20 cellular contexts compared by ENCODE assay signal in genomic region chr4:102599887-102600286, GRCh38.
A peak's percentile ranks its signal among the peaks of the same experiment; 100 is the strongest.
DNase-seq lines count a peak whose midpoint lies in the region; ATAC-seq and TF ChIP-seq lines count a peak whose summit lies in the region.
"Had no signal": no experiment of that assay in that cellular context is flagged by ENCODE, and none has a peak within 500 bp of the region (broad histone marks: within the 10 kb centered on the region; RNA-seq: fewer than 3 reads in every experiment).

No MANE protein-coding gene starts in this region.

- H3K27me3 Mint-ChIP-seq in MCF 10A (ENCODE audit: insufficient read depth, unreplicated experiment): no peaks in the 10 kb centered on the region
- H3K27me3 Mint-ChIP-seq in activated naive CD8-positive, alpha-beta T cell treated with anti-CD3 and anti-CD28 coated beads for 36 hours: no peaks in the 10 kb centered on the region
- no peaks in the 10 kb centered on the region for H3K27me3 Mint-ChIP-seq in stimulated activated memory B cell treated with anti-CD40 and anti-IgM and Interleukin-4, amounts not matched to agents 10 μg/mL and 1 μg/mL and 100 μg/mL, for 72 hours

- no peak overlapping the region for H3K4me3 ChIP-seq in breast epithelium
- H3K4me3 ChIP-seq: esophagus muscularis mucosa, tibial nerve had no signal

- no peaks in the 10 kb centered on the region for H3K4me1 ChIP-seq in breast epithelium
- H3K4me1 ChIP-seq: tibial nerve had no signal

- no peaks in the 10 kb centered on the region for H3K27me3 ChIP-seq in breast epithelium
- H3K27me3 ChIP-seq: esophagus muscularis mucosa, tibial nerve had no signal

- H3K27ac Mint-ChIP-seq in MCF 10A (ENCODE audit: low read depth, unreplicated experiment): peak overlapping the region; percentile 23
- peak overlapping the region; percentile 73 for H3K27ac Mint-ChIP-seq in activated naive CD8-positive, alpha-beta T cell treated with anti-CD3 and anti-CD28 coated beads for 36 hours
- H3K27ac Mint-ChIP-seq in stimulated activated memory B cell treated with anti-CD40 and anti-IgM and Interleukin-4, amounts not matched to agents 10 μg/mL and 1 μg/mL and 100 μg/mL, for 72 hours: peak overlapping the region; percentile 94

- no peak overlapping the region for H3K27ac ChIP-seq in breast epithelium
- H3K27ac ChIP-seq: esophagus muscularis mucosa, HL-60, tibial nerve had no signal

- POLR2A ChIA-PET in MCF 10A (lab: Yijun Ruan, JAX): interaction anchor here (0.6 to 1.5 kb wide), 10 partner anchors 32 to 411 kb away, joined by 3 to 10 read pairs (median 4); partner anchors contain the start of gene UBE2D3

- CTCF ChIA-PET in MCF 10A (lab: Yijun Ruan, JAX): interaction anchor here (0.7 to 1.6 kb wide), 8 partner anchors 9 to 495 kb away, joined by 3 to 5 read pairs (median 4); no protein-coding TSS in a partner anchor

- TF ChIP-seq CTCF in MCF 10A (IDR thresholded peaks at IDR 0.05; ENCODE audit: unreplicated experiment) (no peak), breast epithelium (IDR thresholded peaks at IDR 0.05) (no peak)

- H3K4me1 Mint-ChIP-seq in MCF 10A (ENCODE audit: insufficient read depth, unreplicated experiment): peaks cover 16% of the 10 kb centered on the region
- H3K4me1 Mint-ChIP-seq in activated naive CD8-positive, alpha-beta T cell treated with anti-CD3 and anti-CD28 coated beads for 36 hours: peaks cover 70% of the 10 kb centered on the region
- peaks cover 37% of the 10 kb centered on the region for H3K4me1 Mint-ChIP-seq in stimulated activated memory B cell treated with anti-CD40 and anti-IgM and Interleukin-4, amounts not matched to agents 10 μg/mL and 1 μg/mL and 100 μg/mL, for 72 hours
- H3K4me1 Mint-ChIP-seq: CD14-positive monocyte had no signal

- intact Hi-C loops in MCF 10A (cut with micrococcal nuclease): no loop called here
- intact Hi-C loops in breast epithelium (cut with DNase I; ENCODE audit: low total_unique reads): no loop called here
- intact Hi-C loops in sciatic nerve (cut with DNase I): no loop called here

- H3K36me3 ChIP-seq in breast epithelium: peaks cover 3% of the 10 kb centered on the region

- no peak overlapping the region for H3K4me3 Mint-ChIP-seq in MCF 10A (ENCODE audit: unreplicated experiment)
- no peak overlapping the region for H3K4me3 Mint-ChIP-seq in activated naive CD8-positive, alpha-beta T cell treated with anti-CD3 and anti-CD28 coated beads for 36 hours
- no peak overlapping the region for H3K4me3 Mint-ChIP-seq in stimulated activated memory B cell treated with anti-CD40 and anti-IgM and Interleukin-4, amounts not matched to agents 10 μg/mL and 1 μg/mL and 100 μg/mL, for 72 hours
- H3K4me3 Mint-ChIP-seq: activated T-cell treated with anti-CD3 and anti-CD28 coated beads, Interleukin-2, amount 50 U/mL, for 4 hours; CD14-positive monocyte had no signal

- ATAC-seq in stimulated activated memory B cell treated with anti-CD40 and anti-IgM and Interleukin-4, amounts not matched to agents 10 μg/mL and 1 μg/mL and 100 μg/mL, for 72 hours: no peak
- no peak for ATAC-seq in sciatic nerve
- no peak for ATAC-seq in HG02981 (IDR thresholded peaks at IDR 0.05; ENCODE audit: unreplicated experiment)

- no TSS peak for BruUV-seq in MCF 10A (replicated peaks; lab: Mats Ljungman, UMichigan)

- no peaks in the 10 kb centered on the region for H3K9me3 Mint-ChIP-seq in MCF 10A (ENCODE audit: unreplicated experiment)
- no peaks in the 10 kb centered on the region for H3K9me3 Mint-ChIP-seq in activated naive CD8-positive, alpha-beta T cell treated with anti-CD3 and anti-CD28 coated beads for 36 hours
- H3K9me3 Mint-ChIP-seq in stimulated activated memory B cell treated with anti-CD40 and anti-IgM and Interleukin-4, amounts not matched to agents 10 μg/mL and 1 μg/mL and 100 μg/mL, for 72 hours: no peaks in the 10 kb centered on the region
- H3K9me3 Mint-ChIP-seq: activated T-cell treated with anti-CD3 and anti-CD28 coated beads, Interleukin-2, amount 50 U/mL, for 4 hours; CD14-positive monocyte had no signal

- DNase-seq in MCF 10A (ENCODE audit: unreplicated experiment): peak; percentile 20
- DNase-seq in breast epithelium (ENCODE audit: low spot score in 2 of 2): no peak
- no peak for DNase-seq in activated naive CD8-positive, alpha-beta T cell treated with anti-CD3 and anti-CD28 coated beads for 36 hours
- DNase-seq in iris pigment epithelial cell (ENCODE audit: low read depth): peak; percentile 76
- no peak for DNase-seq in sciatic nerve (ENCODE audit: low spot score)
- DNase-seq in NK-92 treated with Interleukin-12 subunit alpha and Interleukin-12 subunit beta, amount 100 ng/mL, for 24 hours (lab: John Stamatoyannopoulos, UW): no peak
- DNase-seq: activated T-cell treated with anti-CD3 and anti-CD28 coated beads, Interleukin-2, amount 50 U/mL, for 4 hours; amniotic stem cell; IMR-90; NCI-H1436; posterior cingulate gyrus; SHP77; stimulated activated naive CD4-positive, alpha-beta T cell; SW 1271 had no signal

- H3K36me3 Mint-ChIP-seq in MCF 10A (ENCODE audit: insufficient read depth, unreplicated experiment): peaks cover 93% of the 10 kb centered on the region
- H3K36me3 Mint-ChIP-seq in activated naive CD8-positive, alpha-beta T cell treated with anti-CD3 and anti-CD28 coated beads for 36 hours: peaks cover 78% of the 10 kb centered on the region
- H3K36me3 Mint-ChIP-seq in stimulated activated memory B cell treated with anti-CD40 and anti-IgM and Interleukin-4, amounts not matched to agents 10 μg/mL and 1 μg/mL and 100 μg/mL, for 72 hours: peaks cover 81% of the 10 kb centered on the region

- no peak for TF ChIP-seq POLR2A in breast epithelium (IDR thresholded peaks at IDR 0.05)

- H3K9me3 ChIP-seq in breast epithelium: no peaks in the 10 kb centered on the region
- H3K9me3 ChIP-seq: esophagus muscularis mucosa, tibial nerve had no signal

Comparison
In these comparisons a context has a peak if more than half of its experiments do, and no peak if none do; other contexts are left out.
1. DNase-seq: peak in MCF 10A (single experiment) and iris pigment epithelial cell (single experiment); none in breast epithelium (0 of 2), activated naive CD8-positive, alpha-beta T cell treated with anti-CD3 and anti-CD28 coated beads for 36 hours (single experiment), sciatic nerve (single experiment) and NK-92 treated with Interleukin-12 subunit alpha and Interleukin-12 subunit beta, amount 100 ng/mL, for 24 hours (single experiment).
2. H3K27ac Mint-ChIP-seq: peak in every context shown above with its lines; median percentile 94 in stimulated activated memory B cell treated with anti-CD40 and anti-IgM and Interleukin-4, amounts not matched to agents 10 μg/mL and 1 μg/mL and 100 μg/mL, for 72 hours; 73 in activated naive CD8-positive, alpha-beta T cell treated with anti-CD3 and anti-CD28 coated beads for 36 hours; 23 in MCF 10A.